In genomic region chr14:75709207-75709812, GRCh38 we compare ENCODE assay signal across 8 cellular contexts. TPM values are rescaled to one million over a fixed set of nuclear protein-coding genes. Genes with fewer than 3 reads are reported as not detected.
DNase-seq lines count a peak whose midpoint lies in the region; ATAC-seq and TF ChIP-seq lines count a peak whose summit lies in the region.

No MANE protein-coding gene starts in this region.

- WGBS in tibial nerve, 2 donors: 51 to 58% methylated on average over 10 of the region's 10 CpGs

- no peaks in the 10 kb centered on the region for H3K9me3 ChIP-seq in tibial nerve

- TF ChIP-seq CTCF in LNCaP clone FGC (IDR thresholded peaks at IDR 0.05; ENCODE audit: control insufficient read depth, extremely low read depth, insufficient read depth) (peak; percentile 90), RWPE1 (conservative IDR thresholded peaks at IDR 0.05; ENCODE audit: low read depth) (peak; percentile 87), foreskin fibroblast (IDR thresholded peaks at IDR 0.05; ENCODE audit: low read depth, low read length) (peak; percentile 74), omental fat pad (IDR thresholded peaks at IDR 0.05) (peak in 1 of 3 donors; percentile 11), tibial nerve (IDR thresholded peaks at IDR 0.05) (peak; percentile 64 to 76 (median 73))

- POLR2A ChIA-PET in RWPE1 (lab: Yijun Ruan, JAX; ENCODE audit: low non-redundant PET): no interaction called here

- H3K36me3 ChIP-seq in tibial nerve: peaks cover 0 to 14% (median 0%) of the 10 kb centered on the region in 3 donors

- peak; percentile 75 for DNase-seq in EL
- DNase-seq in LNCaP clone FGC (ENCODE audit: low read depth): peak; percentile 52
- DNase-seq in RWPE1 (ENCODE audit: low spot score): peak; percentile 64
- peak; percentile 21 for DNase-seq in activated T-helper 9 cell treated with anti-CD3 and anti-CD28 coated beads, Interleukin-2, amount 50 U/mL, for 16 hours (ENCODE audit: low read depth)
- peak; percentile 81 to 93 for DNase-seq in foreskin fibroblast
- DNase-seq in omental fat pad (ENCODE audit: low spot score): peak; percentile 57
- peak; percentile 71 to 88 for DNase-seq in tibial nerve (ENCODE audit: low spot score in 2 of 2)

- H3K27ac ChIP-seq in RWPE1: no peak overlapping the region
- H3K27ac ChIP-seq in tibial nerve: no peak overlapping the region

- H3K4me1 ChIP-seq in tibial nerve: peaks cover 0 to 25% (median 6%) of the 10 kb centered on the region in 4 donors

- H3K27me3 ChIP-seq in tibial nerve: no peaks in the 10 kb centered on the region

- TF ChIP-seq POLR2A in tibial nerve (IDR thresholded peaks at IDR 0.05): no peak

- ATAC-seq in omental fat pad (ENCODE audit: low FRiP score): peak; percentile 76
- no peak for ATAC-seq in GM18519 (IDR thresholded peaks at IDR 0.05; ENCODE audit: low FRiP score, unreplicated experiment)

- CTCF ChIA-PET in RWPE1 (lab: Yijun Ruan, JAX): interaction anchor here (0.6 to 4.7 kb wide), 21 partner anchors 9 to 903 kb away, joined by 3 to 65 read pairs (median 4); partner anchors contain the start of genes IFT43 and TGFB3

- H3K4me3 ChIP-seq in LNCaP clone FGC (ENCODE audit: low read depth, low read length): no peak overlapping the region
- H3K4me3 ChIP-seq in foreskin fibroblast (ENCODE audit: low read depth in 1 of 2, low read length in 2 of 2): no peak overlapping the region
- no peak overlapping the region for H3K4me3 ChIP-seq in tibial nerve

- TF ChIP-seq EP300 in tibial nerve (IDR thresholded peaks at IDR 0.05): no peak

RNA-seq across cellular contexts. Expression of gene TTLL5, which starts 48.3 kb away (rescaled TPM):
- total RNA-seq in omental fat pad (10 to 100 TPM; 17.3 to 28.2 (median 22.2) TPM), tibial nerve (10 to 100 TPM; 36.3 to 61.8 (median 36.7) TPM)

RNA-seq across cellular contexts. Expression of gene ERG28, which starts 48.6 kb away (rescaled TPM):
- total RNA-seq in omental fat pad (1 to 10 TPM; 3.6 to 5.5 (median 5.1) TPM), tibial nerve (1 to 10 TPM; 4.5 to 7.6 (median 5.1) TPM)

Comparison
In these comparisons a context has a peak if more than half of its experiments do, and no peak if none do; other contexts are left out.
1. DNase-seq: peak in every context shown above with its lines; median percentile 87 in foreskin fibroblast; 80 in tibial nerve; 75 in EL; 64 in RWPE1; 57 in omental fat pad; 52 in LNCaP clone FGC; 21 in activated T-helper 9 cell treated with anti-CD3 and anti-CD28 coated beads, Interleukin-2, amount 50 U/mL, for 16 hours.